24 cellular contexts compared by ENCODE assay signal in the genomic region with DNA sequence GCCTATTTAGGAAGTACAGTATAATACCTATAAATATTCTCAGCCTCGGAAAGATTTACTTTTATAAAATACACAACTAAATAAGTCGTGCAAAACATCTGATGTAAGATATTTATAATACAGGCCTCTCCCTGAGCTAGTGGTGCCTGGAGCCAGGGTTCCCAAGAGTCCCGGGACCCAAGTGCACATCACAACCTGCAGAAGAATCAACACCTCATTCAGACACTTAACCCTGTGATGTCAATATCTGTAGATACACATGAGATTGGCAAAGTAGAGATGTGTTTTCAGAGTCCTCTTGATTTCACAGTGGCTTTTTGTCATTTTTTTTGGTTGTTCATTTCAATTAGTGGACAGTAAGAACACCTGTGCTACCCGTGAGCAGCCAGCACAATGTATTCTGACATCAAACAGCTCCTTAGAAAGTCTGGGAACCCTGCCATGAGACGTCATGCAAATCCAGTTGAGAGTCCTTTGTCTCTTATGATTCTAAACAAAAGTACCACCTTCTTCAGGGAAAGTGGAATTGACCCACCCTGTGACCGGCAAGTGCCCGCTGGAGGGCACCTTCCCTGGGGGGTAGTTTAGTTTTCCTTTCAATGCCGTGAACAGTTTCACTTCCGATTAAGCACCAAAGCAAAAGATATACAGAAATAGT.
DNase-seq lines count a peak whose midpoint lies in the region; ATAC-seq and TF ChIP-seq lines count a peak whose summit lies in the region.
"Had no signal": no experiment of that assay in that cellular context is flagged by ENCODE, and none has a peak within 500 bp of the region (broad histone marks: within the 10 kb centered on the region; RNA-seq: fewer than 3 reads in every experiment).

No MANE protein-coding gene starts in this region.

- H2AFZ ChIP-seq in GM23338 = no peak overlapping the region
- H2AFZ ChIP-seq: neural progenitor cell had no signal

- H4K20me1 ChIP-seq in GM23338 (replicated peaks; ENCODE audit: insufficient read depth) = no peaks in the 10 kb centered on the region

- peaks cover 0 to 4% of the 10 kb centered on the region in 2 donors for H3K4me1 Mint-ChIP-seq in natural killer cell treated with Interleukin-12 subunit alpha and Interleukin-12 subunit beta and Interleukin-15 and Interleukin-18, amount 100 ng/mL, for 72 hours (ENCODE audit: low read depth in 2 of 2)
- H3K4me1 Mint-ChIP-seq in natural killer cell (no peaks in the 10 kb centered on the region), GM23338 (peaks cover 24% of the 10 kb centered on the region)
- H3K4me1 Mint-ChIP-seq in central memory CD8-positive, alpha-beta T cell = no peaks in the 10 kb centered on the region
- H3K4me1 Mint-ChIP-seq: IgD-negative memory B cell, T-cell had no signal

- no peaks in the 10 kb centered on the region for H3K27me3 ChIP-seq in GM23338 (ENCODE audit: insufficient read depth)
- H3K27me3 ChIP-seq: ascending aorta, neural progenitor cell had no signal

- H3K27me3 Mint-ChIP-seq in natural killer cell treated with Interleukin-12 subunit alpha and Interleukin-12 subunit beta and Interleukin-15 and Interleukin-18, amount 100 ng/mL, for 72 hours = peaks cover 0 to 13% of the 10 kb centered on the region in 2 donors
- H3K27me3 Mint-ChIP-seq in natural killer cell (ENCODE audit: low read depth in 2 of 2) (no peaks in the 10 kb centered on the region), GM23338 (ENCODE audit: insufficient read depth, low read depth, poor library complexity) (peaks cover 11% of the 10 kb centered on the region)
- H3K27me3 Mint-ChIP-seq in central memory CD8-positive, alpha-beta T cell = peaks cover 37% of the 10 kb centered on the region
- H3K27me3 Mint-ChIP-seq: IgD-negative memory B cell had no signal

- no peak for ATAC-seq in natural killer cell treated with Interleukin-12 subunit alpha and Interleukin-12 subunit beta and Interleukin-15 and Interleukin-18, amount 100 ng/mL, for 72 hours
- no peak for ATAC-seq in natural killer cell
- no peak for ATAC-seq in central memory CD8-positive, alpha-beta T cell (replicated peaks; ENCODE audit: extremely low read depth, poor library complexity, severe bottlenecking)
- ATAC-seq in GM21423 (IDR thresholded peaks at IDR 0.05; ENCODE audit: unreplicated experiment) = no peak
- no peak for ATAC-seq in GM23338
- ATAC-seq: left colon, psoas muscle, T-cell had no signal

- no peak for TF ChIP-seq CTCF in natural killer cell (IDR thresholded peaks at IDR 0.05)
- no peak for TF ChIP-seq CTCF in GM23338 (conservative IDR thresholded peaks at IDR 0.05; ENCODE audit: low read depth in 2 of 2)

- no peaks in the 10 kb centered on the region for H3K79me2 ChIP-seq in GM23338 (replicated peaks; ENCODE audit: insufficient read depth)

- H3F3A ChIP-seq in GM23338 (replicated peaks; ENCODE audit: low read depth) = no peaks in the 10 kb centered on the region

- H3K4me1 ChIP-seq in GM23338 (ENCODE audit: insufficient read depth) = peaks cover 15% of the 10 kb centered on the region
- H3K4me1 ChIP-seq: psoas muscle, spleen had no signal

- no peak overlapping the region for H3K4me3 ChIP-seq in GM23338
- H3K4me3 ChIP-seq: ascending aorta, neural progenitor cell, psoas muscle, spleen had no signal

- no peak overlapping the region for H3K4me3 Mint-ChIP-seq in natural killer cell treated with Interleukin-12 subunit alpha and Interleukin-12 subunit beta and Interleukin-15 and Interleukin-18, amount 100 ng/mL, for 72 hours
- no peak overlapping the region for H3K4me3 Mint-ChIP-seq in natural killer cell
- H3K4me3 Mint-ChIP-seq in central memory CD8-positive, alpha-beta T cell = no peak overlapping the region
- H3K4me3 Mint-ChIP-seq in GM23338 = no peak overlapping the region
- H3K4me3 Mint-ChIP-seq: activated T-cell treated with anti-CD3 and anti-CD28 coated beads, Interleukin-2, amount 50 U/mL, for 24 hours; neural progenitor cell; T-cell had no signal

- H3K4me2 ChIP-seq in GM23338 = no peak overlapping the region

- H3K36me3 ChIP-seq in GM23338 (ENCODE audit: insufficient read depth) = no peaks in the 10 kb centered on the region
- H3K36me3 ChIP-seq: ascending aorta, neural progenitor cell, spleen had no signal

- peak; percentile 31 for DNase-seq in natural killer cell treated with Interleukin-12 subunit alpha and Interleukin-12 subunit beta and Interleukin-15 and Interleukin-18, amount 100 ng/mL, for 72 hours (ENCODE audit: low spot score)
- DNase-seq in natural killer cell = no peak
- peak; percentile 61 for DNase-seq in NCI-H2107 treated with DMSO at 0.1 percent for 48 hours (lab: John Stamatoyannopoulos, UW; ENCODE audit: unreplicated experiment)
- DNase-seq in central memory CD8-positive, alpha-beta T cell (ENCODE audit: low spot score in 2 of 2) = no peak
- no peak for DNase-seq in activated CD4-positive, alpha-beta T cell treated with anti-CD3 and anti-CD28 coated beads for 48 hours
- no peak for DNase-seq in GM23338 (ENCODE audit: low spot score)
- no peak for DNase-seq in iPS-NIHi11 (ENCODE audit: low spot score)
- DNase-seq: ACHN; activated CD4-positive, alpha-beta T cell treated with anti-CD3 and anti-CD28 coated beads, Interleukin-2, amount 50 U/mL, for 48 hours; activated naive CD4-positive, alpha-beta T cell treated with Interleukin-2 at 50 U/mL for 16 hours; activated T-cell treated with anti-CD3 and anti-CD28 coated beads, Interleukin-2, amount 50 U/mL, for 24 hours; effector CD8-positive, alpha-beta T cell; left colon; midbrain; NCI-H226; psoas muscle; spleen; stimulated activated CD8-positive, alpha-beta memory T cell treated with anti-CD3 and anti-CD28 coated beads, Interleukin-4, amount 100 ng/mL, for 48 hours; substantia nigra; T-cell had no signal

- H3K27ac ChIP-seq in GM23338 (ENCODE audit: low read depth) = no peak overlapping the region
- H3K27ac ChIP-seq: neural progenitor cell, psoas muscle, spleen had no signal

- H3K9me2 ChIP-seq in GM23338 (ENCODE audit: insufficient read depth) = no peaks in the 10 kb centered on the region

- intact Hi-C loops in natural killer cell (cut with micrococcal nuclease) = no loop called here

- H3K36me3 Mint-ChIP-seq in natural killer cell treated with Interleukin-12 subunit alpha and Interleukin-12 subunit beta and Interleukin-15 and Interleukin-18, amount 100 ng/mL, for 72 hours = no peaks in the 10 kb centered on the region
- H3K36me3 Mint-ChIP-seq in natural killer cell (no peaks in the 10 kb centered on the region), GM23338 (ENCODE audit: low read depth) (no peaks in the 10 kb centered on the region)
- peaks cover 1% of the 10 kb centered on the region for H3K36me3 Mint-ChIP-seq in central memory CD8-positive, alpha-beta T cell (ENCODE audit: insufficient read depth)
- H3K36me3 Mint-ChIP-seq: IgD-negative memory B cell, neural progenitor cell, T-cell had no signal

- H3K9me3 Mint-ChIP-seq in natural killer cell treated with Interleukin-12 subunit alpha and Interleukin-12 subunit beta and Interleukin-15 and Interleukin-18, amount 100 ng/mL, for 72 hours = no peaks in the 10 kb centered on the region
- H3K9me3 Mint-ChIP-seq in natural killer cell = no peaks in the 10 kb centered on the region
- no peaks in the 10 kb centered on the region for H3K9me3 Mint-ChIP-seq in central memory CD8-positive, alpha-beta T cell
- peaks cover 2% of the 10 kb centered on the region; the same call in 1 of the 3 replicates for H3K9me3 Mint-ChIP-seq in GM23338
- H3K9me3 Mint-ChIP-seq: activated T-cell treated with anti-CD3 and anti-CD28 coated beads, Interleukin-2, amount 50 U/mL, for 24 hours; T-cell had no signal

- H3K27ac Mint-ChIP-seq in natural killer cell treated with Interleukin-12 subunit alpha and Interleukin-12 subunit beta and Interleukin-15 and Interleukin-18, amount 100 ng/mL, for 72 hours = no peak overlapping the region
- no peak overlapping the region for H3K27ac Mint-ChIP-seq in natural killer cell
- peak overlapping the region; percentile 55 for H3K27ac Mint-ChIP-seq in central memory CD8-positive, alpha-beta T cell (ENCODE audit: low read depth)
- no peak overlapping the region for H3K27ac Mint-ChIP-seq in GM23338
- H3K27ac Mint-ChIP-seq: activated T-cell treated with anti-CD3 and anti-CD28 coated beads, Interleukin-2, amount 50 U/mL, for 24 hours; IgD-negative memory B cell; neural progenitor cell; T-cell had no signal

TF ChIP-seq in GM23338, 12 proteins besides CTCF, POLR2A, EP300 and RAD21 (continues in another document):
- TF ChIP-seq, protein P1, sequence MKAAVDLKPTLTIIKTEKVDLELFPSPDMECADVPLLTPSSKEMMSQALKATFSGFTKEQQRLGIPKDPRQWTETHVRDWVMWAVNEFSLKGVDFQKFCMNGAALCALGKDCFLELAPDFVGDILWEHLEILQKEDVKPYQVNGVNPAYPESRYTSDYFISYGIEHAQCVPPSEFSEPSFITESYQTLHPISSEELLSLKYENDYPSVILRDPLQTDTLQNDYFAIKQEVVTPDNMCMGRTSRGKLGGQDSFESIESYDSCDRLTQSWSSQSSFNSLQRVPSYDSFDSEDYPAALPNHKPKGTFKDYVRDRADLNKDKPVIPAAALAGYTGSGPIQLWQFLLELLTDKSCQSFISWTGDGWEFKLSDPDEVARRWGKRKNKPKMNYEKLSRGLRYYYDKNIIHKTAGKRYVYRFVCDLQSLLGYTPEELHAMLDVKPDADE (IDR thresholded peaks at IDR 0.05) = no peak
- no peak for TF ChIP-seq NANOG (IDR thresholded peaks at IDR 0.05; ENCODE audit: borderline replicate concordance)
- TF ChIP-seq, protein P2, sequence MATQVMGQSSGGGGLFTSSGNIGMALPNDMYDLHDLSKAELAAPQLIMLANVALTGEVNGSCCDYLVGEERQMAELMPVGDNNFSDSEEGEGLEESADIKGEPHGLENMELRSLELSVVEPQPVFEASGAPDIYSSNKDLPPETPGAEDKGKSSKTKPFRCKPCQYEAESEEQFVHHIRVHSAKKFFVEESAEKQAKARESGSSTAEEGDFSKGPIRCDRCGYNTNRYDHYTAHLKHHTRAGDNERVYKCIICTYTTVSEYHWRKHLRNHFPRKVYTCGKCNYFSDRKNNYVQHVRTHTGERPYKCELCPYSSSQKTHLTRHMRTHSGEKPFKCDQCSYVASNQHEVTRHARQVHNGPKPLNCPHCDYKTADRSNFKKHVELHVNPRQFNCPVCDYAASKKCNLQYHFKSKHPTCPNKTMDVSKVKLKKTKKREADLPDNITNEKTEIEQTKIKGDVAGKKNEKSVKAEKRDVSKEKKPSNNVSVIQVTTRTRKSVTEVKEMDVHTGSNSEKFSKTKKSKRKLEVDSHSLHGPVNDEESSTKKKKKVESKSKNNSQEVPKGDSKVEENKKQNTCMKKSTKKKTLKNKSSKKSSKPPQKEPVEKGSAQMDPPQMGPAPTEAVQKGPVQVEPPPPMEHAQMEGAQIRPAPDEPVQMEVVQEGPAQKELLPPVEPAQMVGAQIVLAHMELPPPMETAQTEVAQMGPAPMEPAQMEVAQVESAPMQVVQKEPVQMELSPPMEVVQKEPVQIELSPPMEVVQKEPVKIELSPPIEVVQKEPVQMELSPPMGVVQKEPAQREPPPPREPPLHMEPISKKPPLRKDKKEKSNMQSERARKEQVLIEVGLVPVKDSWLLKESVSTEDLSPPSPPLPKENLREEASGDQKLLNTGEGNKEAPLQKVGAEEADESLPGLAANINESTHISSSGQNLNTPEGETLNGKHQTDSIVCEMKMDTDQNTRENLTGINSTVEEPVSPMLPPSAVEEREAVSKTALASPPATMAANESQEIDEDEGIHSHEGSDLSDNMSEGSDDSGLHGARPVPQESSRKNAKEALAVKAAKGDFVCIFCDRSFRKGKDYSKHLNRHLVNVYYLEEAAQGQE (IDR thresholded peaks at IDR 0.05; ENCODE audit: unreplicated experiment) = no peak

Comparison
In these comparisons a context has a peak if more than half of its experiments do, and no peak if none do; other contexts are left out.
1. DNase-seq: peak in natural killer cell treated with Interleukin-12 subunit alpha and Interleukin-12 subunit beta and Interleukin-15 and Interleukin-18, amount 100 ng/mL, for 72 hours (single experiment) and NCI-H2107 treated with DMSO at 0.1 percent for 48 hours (single experiment); none in natural killer cell (single experiment), central memory CD8-positive, alpha-beta T cell (0 of 2), activated CD4-positive, alpha-beta T cell treated with anti-CD3 and anti-CD28 coated beads for 48 hours (single experiment), GM23338 (single experiment) and iPS-NIHi11 (single experiment).